ENCODE assay signal across 8 cellular contexts in the genomic region with DNA sequence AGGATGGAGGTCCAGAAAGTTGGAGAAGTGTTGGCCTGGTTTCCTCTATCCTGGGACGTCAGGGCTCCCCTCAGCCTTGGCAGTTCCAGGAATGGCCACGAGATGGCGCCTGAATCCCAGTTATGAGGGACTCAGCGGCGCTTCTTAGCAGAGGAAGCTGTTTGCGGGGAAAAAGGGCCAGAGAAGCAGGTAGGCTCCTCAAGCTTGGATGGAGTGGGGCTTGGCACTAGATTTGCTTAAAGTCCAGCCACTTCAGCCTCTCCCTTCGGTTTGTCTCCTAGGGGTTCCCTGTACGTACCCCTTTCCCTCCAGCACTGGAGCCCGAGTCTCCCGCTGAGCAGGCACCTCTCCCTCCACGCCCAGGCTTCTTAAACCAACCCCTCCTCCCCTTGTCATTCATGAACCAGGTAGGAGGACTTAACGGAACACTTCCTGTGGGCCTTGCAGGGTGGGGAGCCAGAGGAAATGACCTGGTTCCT. TPM values are rescaled to one million over a fixed set of nuclear protein-coding genes. Genes with fewer than 3 reads are reported as not detected.
DNase-seq lines count a peak whose midpoint lies in the region; ATAC-seq, FAIRE-seq and TF ChIP-seq lines count a peak whose summit lies in the region.

No MANE protein-coding gene starts in this region.

- no peaks in the 10 kb centered on the region for H3K36me3 Mint-ChIP-seq in activated naive CD8-positive, alpha-beta T cell treated with anti-CD3 and anti-CD28 coated beads, Interleukin-2, amount 10 ng/mL, durations not matched to agents 7 days and 5 days

- peak; percentile 66 to 76 for DNase-seq in A549 (ENCODE audit: low read depth in 1 of 2, low spot score in 1 of 2)
- peak; percentile 64 for DNase-seq in MV-4-11 (lab: John Stamatoyannopoulos, UW)
- DNase-seq in SW480 (ENCODE audit: low spot score) = peak; percentile 69
- DNase-seq in activated naive CD8-positive, alpha-beta T cell treated with anti-CD3 and anti-CD28 coated beads, Interleukin-2, amount 10 ng/mL, durations not matched to agents 7 days and 5 days = peak; percentile 95
- DNase-seq in left cardiac atrium = peak; percentile 87
- peak; percentile 74 for DNase-seq in putamen (ENCODE audit: low spot score)
- peak; percentile 90 to 92 for DNase-seq in uterus

- 30% methylated on average over 12 of the region's 12 CpGs for WGBS in A549 (ENCODE audit: missing lambda C conversion rate)

- peak; percentile 51 for FAIRE-seq in A549 (lab: Jason Lieb, UNC)

- H3K4me1 ChIP-seq in A549 (0 out of 3 replicates have a peak, but pooled peaks cover 4% of the 10 kb centered on the region), uterus (no peaks in the 10 kb centered on the region)

- H3K9me3 ChIP-seq in A549 (no peaks in the 10 kb centered on the region), uterus (no peaks in the 10 kb centered on the region)

- H3K27ac ChIP-seq in A549 (peak overlapping the region in 1 of 2 experiments; percentile 29; a peak in 3 of 6 replicates), uterus (no peak overlapping the region)

- H3K4me3 Mint-ChIP-seq in activated naive CD8-positive, alpha-beta T cell treated with anti-CD3 and anti-CD28 coated beads, Interleukin-2, amount 10 ng/mL, durations not matched to agents 7 days and 5 days = peak overlapping the region; percentile 90

- no peaks in the 10 kb centered on the region for H3K27me3 ChIP-seq in uterus

- TF ChIP-seq CTCF in A549 (IDR thresholded peaks at IDR 0.05) (peak; percentile 80), uterus (IDR thresholded peaks at IDR 0.05) (peak; percentile 97 to 99 (median 98))

- H3K4me1 Mint-ChIP-seq in activated naive CD8-positive, alpha-beta T cell treated with anti-CD3 and anti-CD28 coated beads, Interleukin-2, amount 10 ng/mL, durations not matched to agents 7 days and 5 days = peaks cover 19% of the 10 kb centered on the region

- CTCF ChIA-PET in A549 (lab: Yijun Ruan, JAX) = interaction anchor here (0.6 to 19.8 kb wide), 37 partner anchors 10 to 562 kb away, joined by 3 to 516 read pairs (median 4); partner anchors contain the start of genes TENT5B and TRNP1

- TF ChIP-seq POLR2A in A549 (IDR thresholded peaks at IDR 0.05; ENCODE audit: low read length) (no peak), uterus (IDR thresholded peaks at IDR 0.05) (no peak)

- H3K4me3 ChIP-seq in A549 (no peak overlapping the region), uterus (no peak overlapping the region)

- peak; percentile 90 to 92 for TF ChIP-seq RAD21 in A549 (conservative IDR thresholded peaks at IDR 0.05 in 1 of 2, IDR thresholded peaks at IDR 0.05 in 1 of 2)

- H3K36me3 ChIP-seq in uterus = no peaks in the 10 kb centered on the region

- no peak for TF ChIP-seq EP300 in A549 (IDR thresholded peaks at IDR 0.05)

- intact Hi-C loops in left cardiac atrium (cut with DNase I) (loop anchor here (1.0 to 5.0 kb wide), 4 partner anchors 47 to 238 kb away; no protein-coding TSS in a partner anchor), uterus (cut with DNase I; ENCODE audit: low total_unique reads) (loop anchor here (2.0 to 10.0 kb wide), 2 partner anchors 48 to 240 kb away; no protein-coding TSS in a partner anchor)

- peak overlapping the region; percentile 36; the same call in 2 of the 3 replicates for H3K4me2 ChIP-seq in A549

- H3K9me3 Mint-ChIP-seq in activated naive CD8-positive, alpha-beta T cell treated with anti-CD3 and anti-CD28 coated beads, Interleukin-2, amount 10 ng/mL, durations not matched to agents 7 days and 5 days = no peaks in the 10 kb centered on the region

- POLR2A ChIA-PET in A549 (lab: Yijun Ruan, JAX) = no interaction called here
- POLR2A ChIA-PET in activated naive CD8-positive, alpha-beta T cell treated with anti-CD3 and anti-CD28 coated beads, Interleukin-2, amount 10 ng/mL, durations not matched to agents 7 days and 5 days (lab: Charles Lee) = interaction anchor here (1.0 to 2.0 kb wide), 3 partner anchors 51 to 154 kb away, joined by 3 to 4 read pairs (median 4); partner anchors contain the start of genes GPN2 and TRNP1

- H3K27ac Mint-ChIP-seq in activated naive CD8-positive, alpha-beta T cell treated with anti-CD3 and anti-CD28 coated beads, Interleukin-2, amount 10 ng/mL, durations not matched to agents 7 days and 5 days = peak overlapping the region; percentile 87

- H3K27me3 Mint-ChIP-seq in activated naive CD8-positive, alpha-beta T cell treated with anti-CD3 and anti-CD28 coated beads, Interleukin-2, amount 10 ng/mL, durations not matched to agents 7 days and 5 days = no peaks in the 10 kb centered on the region

- peak; percentile 88 to 94 for ATAC-seq in A549
- ATAC-seq in GM18498 (IDR thresholded peaks at IDR 0.05; ENCODE audit: unreplicated experiment) = peak; percentile 63
- ATAC-seq in activated naive CD8-positive, alpha-beta T cell treated with anti-CD3 and anti-CD28 coated beads, Interleukin-2, amount 10 ng/mL, durations not matched to agents 7 days and 5 days (ENCODE audit: low read depth) = peak; percentile 79
- peak; percentile 94 for ATAC-seq in left cardiac atrium

TF ChIP-seq in A549, 52 proteins besides CTCF, POLR2A, EP300 and RAD21:
- TF ChIP-seq ATOH8 (CRISPR knock-in tag; IDR thresholded peaks at IDR 0.05; ENCODE audit: low read depth) = no peak
- TF ChIP-seq SMC3 (IDR thresholded peaks at IDR 0.05) = peak; percentile 78

RNA-seq across cellular contexts. Expression of gene TENT5B, which starts 32.0 kb away (rescaled TPM):
- polyA plus RNA-seq in A549 (2011; rRNA removed) = 0.27 and 0.36 TPM in 2 replicates
- 0.94 and 1.0 TPM in 2 replicates for polyA plus RNA-seq in A549 (2012; cell fraction: cytosol; rRNA removed)
- polyA plus RNA-seq in A549 (2012; cell fraction: nucleus; rRNA removed) = 1.5 and 1.8 TPM in 2 replicates
- 0.98 to 1.2 TPM (median 1.0 TPM) in 3 replicates for polyA plus RNA-seq in A549 (2017; fragmentation: RNase III; extraction: RNeasy Plus Mini Kit Qiagen cat#74134 plus additional on column Dnase treatment)
- polyA minus RNA-seq in A549 (2011; rRNA and poly(A)+ RNA removed) = 0.33 and 0.83 TPM in 2 replicates
- not detected for total RNA-seq in activated naive CD8-positive, alpha-beta T cell treated with anti-CD3 and anti-CD28 coated beads, Interleukin-2, amount 10 ng/mL, durations not matched to agents 7 days and 5 days
- total RNA-seq in left cardiac atrium = 10 to 100 TPM; 17.1 to 29.0 TPM
- total RNA-seq in uterus = 10 to 100 TPM in 2 of 4 donors, 1 to 10 TPM in 2; 3.2 to 30.0 (median 11.9) TPM

RNA-seq across cellular contexts. Expression of gene TRNP1, which starts 51.2 kb away (rescaled TPM):
- polyA plus RNA-seq in A549 (2011; rRNA removed) (113 and 134 TPM in 2 replicates), A549 (2017; fragmentation: RNase III; extraction: RNeasy Plus Mini Kit Qiagen cat#74134 plus additional on column Dnase treatment) (68.5 to 86.3 TPM (median 73.9 TPM) in 3 replicates)
- 109 and 152 TPM in 2 replicates for polyA plus RNA-seq in A549 (2012; cell fraction: cytosol; rRNA removed)
- polyA plus RNA-seq in A549 (2012; cell fraction: nucleus; rRNA removed) = 100 and 141 TPM in 2 replicates
- 61.4 and 69.2 TPM in 2 replicates for polyA minus RNA-seq in A549 (2011; rRNA and poly(A)+ RNA removed)
- total RNA-seq in activated naive CD8-positive, alpha-beta T cell treated with anti-CD3 and anti-CD28 coated beads, Interleukin-2, amount 10 ng/mL, durations not matched to agents 7 days and 5 days = not detected
- total RNA-seq in left cardiac atrium (10 to 100 TPM; 40.6 to 45.2 TPM), uterus (10 to 100 TPM in 2 of 4 donors, 1 to 10 TPM in 2; 1.5 to 11.9 (median 7.2) TPM)

Comparison
In these comparisons a context has a peak if more than half of its experiments do, and no peak if none do; other contexts are left out.
1. RNA of gene TENT5B, which starts 32.0 kb away (total RNA-seq): 17.1 to 29.0 TPM in left cardiac atrium and 3.2 to 30.0 TPM in uterus; not detected in activated naive CD8-positive, alpha-beta T cell treated with anti-CD3 and anti-CD28 coated beads, Interleukin-2, amount 10 ng/mL, durations not matched to agents 7 days and 5 days; every median in the first group is over 4 times any median in the second.
2. Peak in every context shown above with its lines, with median percentiles within 50 percentile points of each other: ATAC-seq and DNase-seq.